ENCODE assay signal across 20 cellular contexts in genomic region chr15:31831596-31831995, GRCh38.
"Had no signal": no experiment of that assay in that cellular context is flagged by ENCODE, and none has a peak within 500 bp of the region (broad histone marks: within the 10 kb centered on the region; RNA-seq: fewer than 3 reads in every experiment).

No MANE protein-coding gene starts in this region.

- H3K9ac ChIP-seq: parathyroid adenoma had no signal

- ATAC-seq: effector memory CD8-positive, alpha-beta T cell; left colon; natural killer cell treated with Interleukin-12 subunit alpha and Interleukin-12 subunit beta and Interleukin-15 and Interleukin-18, amount 100 ng/mL, for 72 hours; stimulated activated effector memory CD8-positive, alpha-beta T cell treated with anti-CD3 and anti-CD28 coated beads, Interleukin-12 subunit alpha, Interleukin-12 subunit beta, amount 100 ng/mL, for 72 hours had no signal

- FAIRE-seq: endometrium, frontal cortex had no signal

- H3K4me3 ChIP-seq: hepatocyte, lung, sigmoid colon, stomach, testis, tibial artery had no signal

- H3K27ac ChIP-seq: hepatocyte, neutrophil, parathyroid adenoma, sigmoid colon, stomach, testis, tibial artery had no signal

- DNase-seq: cortex of kidney; effector memory CD8-positive, alpha-beta T cell; erythroblast; left colon; naive B cell; sigmoid colon; stimulated activated CD4-positive, alpha-beta T cell treated with anti-CD3 and anti-CD28 coated beads, Interleukin-2, amount 100 ng/mL, for 24 hours; stimulated activated CD4-positive, alpha-beta T cell treated with anti-CD3 and anti-CD28 coated beads, Interleukin-4, amount 100 ng/mL, for 24 hours; stimulated activated naive CD4-positive, alpha-beta T cell treated with Interleukin-2 at 50 U/mL for 16 hours; stomach; testis had no signal

- H3K27me3 ChIP-seq: hepatocyte, neutrophil, sigmoid colon, stomach, testis, tibial artery had no signal

- H3K4me1 ChIP-seq: parathyroid adenoma, sigmoid colon, stomach, testis, tibial artery had no signal

- H3K36me3 ChIP-seq: neutrophil, sigmoid colon, stomach, tibial artery had no signal

- H3K9me3 ChIP-seq: neutrophil, sigmoid colon, testis, tibial artery had no signal
